Comparison of ENCODE assay signal across 2 cellular contexts in the genomic region with DNA sequence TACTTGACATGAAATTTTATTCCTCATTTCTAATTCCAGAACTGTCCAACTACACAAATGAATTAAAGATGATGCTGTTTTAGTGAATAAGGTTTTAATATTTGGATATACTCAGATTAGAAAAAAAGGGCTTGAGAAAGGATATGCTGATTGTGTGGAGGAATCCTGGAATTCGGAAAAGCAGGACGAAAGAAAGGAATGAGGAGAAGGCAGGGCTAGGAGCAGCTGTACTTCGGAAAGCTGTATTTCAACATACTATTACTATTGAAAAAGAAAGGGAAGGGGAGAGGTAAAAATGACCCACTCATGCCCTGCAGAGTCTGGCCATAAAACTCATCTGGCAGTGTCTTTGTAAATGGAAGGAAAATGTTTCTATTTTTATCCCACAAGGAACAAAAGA.
TF ChIP-seq lines count a peak whose summit lies in the region.

No MANE protein-coding gene starts in this region.

TF ChIP-seq in HCT116, 20 proteins besides CTCF, POLR2A, EP300 and RAD21:
- TF ChIP-seq JUND (IDR thresholded peaks at IDR 0.05) (no peak), EZH2phosphoT487 (IDR thresholded peaks at IDR 0.05; ENCODE audit: borderline replicate concordance) (no peak), SP1 (IDR thresholded peaks at IDR 0.05; ENCODE audit: low read depth) (no peak), YY1 (IDR thresholded peaks at IDR 0.05; ENCODE audit: extremely low read depth, insufficient replicate concordance, low read depth, low read length) (no peak), SIN3A (IDR thresholded peaks at IDR 0.05; ENCODE audit: low read depth) (no peak), CBX3 (IDR thresholded peaks at IDR 0.05; ENCODE audit: low read depth) (no peak), ZNF274 (IDR thresholded peaks at IDR 0.05; ENCODE audit: low read depth, low read length) (no peak), ZBTB33 (IDR thresholded peaks at IDR 0.05; ENCODE audit: extremely low read depth, insufficient replicate concordance, low read length) (no peak), TCF7L2 (IDR thresholded peaks at IDR 0.05; ENCODE audit: borderline replicate concordance, extremely low read depth, insufficient read depth, insufficient read length) (no peak), ZFX (IDR thresholded peaks at IDR 0.05) (no peak), SRF (IDR thresholded peaks at IDR 0.05; ENCODE audit: low read depth) (no peak), CEBPB (IDR thresholded peaks at IDR 0.05; ENCODE audit: low read depth) (no peak)
- TF ChIP-seq, protein P1, sequence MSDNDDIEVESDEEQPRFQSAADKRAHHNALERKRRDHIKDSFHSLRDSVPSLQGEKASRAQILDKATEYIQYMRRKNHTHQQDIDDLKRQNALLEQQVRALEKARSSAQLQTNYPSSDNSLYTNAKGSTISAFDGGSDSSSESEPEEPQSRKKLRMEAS (IDR thresholded peaks at IDR 0.05), result no peak
- TF ChIP-seq, protein P2, sequence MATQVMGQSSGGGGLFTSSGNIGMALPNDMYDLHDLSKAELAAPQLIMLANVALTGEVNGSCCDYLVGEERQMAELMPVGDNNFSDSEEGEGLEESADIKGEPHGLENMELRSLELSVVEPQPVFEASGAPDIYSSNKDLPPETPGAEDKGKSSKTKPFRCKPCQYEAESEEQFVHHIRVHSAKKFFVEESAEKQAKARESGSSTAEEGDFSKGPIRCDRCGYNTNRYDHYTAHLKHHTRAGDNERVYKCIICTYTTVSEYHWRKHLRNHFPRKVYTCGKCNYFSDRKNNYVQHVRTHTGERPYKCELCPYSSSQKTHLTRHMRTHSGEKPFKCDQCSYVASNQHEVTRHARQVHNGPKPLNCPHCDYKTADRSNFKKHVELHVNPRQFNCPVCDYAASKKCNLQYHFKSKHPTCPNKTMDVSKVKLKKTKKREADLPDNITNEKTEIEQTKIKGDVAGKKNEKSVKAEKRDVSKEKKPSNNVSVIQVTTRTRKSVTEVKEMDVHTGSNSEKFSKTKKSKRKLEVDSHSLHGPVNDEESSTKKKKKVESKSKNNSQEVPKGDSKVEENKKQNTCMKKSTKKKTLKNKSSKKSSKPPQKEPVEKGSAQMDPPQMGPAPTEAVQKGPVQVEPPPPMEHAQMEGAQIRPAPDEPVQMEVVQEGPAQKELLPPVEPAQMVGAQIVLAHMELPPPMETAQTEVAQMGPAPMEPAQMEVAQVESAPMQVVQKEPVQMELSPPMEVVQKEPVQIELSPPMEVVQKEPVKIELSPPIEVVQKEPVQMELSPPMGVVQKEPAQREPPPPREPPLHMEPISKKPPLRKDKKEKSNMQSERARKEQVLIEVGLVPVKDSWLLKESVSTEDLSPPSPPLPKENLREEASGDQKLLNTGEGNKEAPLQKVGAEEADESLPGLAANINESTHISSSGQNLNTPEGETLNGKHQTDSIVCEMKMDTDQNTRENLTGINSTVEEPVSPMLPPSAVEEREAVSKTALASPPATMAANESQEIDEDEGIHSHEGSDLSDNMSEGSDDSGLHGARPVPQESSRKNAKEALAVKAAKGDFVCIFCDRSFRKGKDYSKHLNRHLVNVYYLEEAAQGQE (IDR thresholded peaks at IDR 0.05; ENCODE audit: low read depth), result no peak

TF ChIP-seq in H1, 55 proteins besides CTCF, POLR2A, EP300 and RAD21:
- TF ChIP-seq TAF7 (optimal IDR thresholded peaks at IDR 0.05; ENCODE audit: borderline replicate concordance, low read depth, low read length) (no peak), SP1 (IDR thresholded peaks at IDR 0.05; ENCODE audit: low read depth, low read length) (no peak), SIX5 (IDR thresholded peaks at IDR 0.05; ENCODE audit: low read depth, low read length) (no peak), CHD7 (IDR thresholded peaks at IDR 0.05; ENCODE audit: insufficient replicate concordance, low read length) (no peak)
